Comparison of ENCODE assay signal across 25 cellular contexts in genomic region chr6:86978251-86978650, GRCh38. TPM values are rescaled to one million over a fixed set of nuclear protein-coding genes. Genes with fewer than 3 reads are reported as not detected.
"Had no signal": no experiment of that assay in that cellular context is flagged by ENCODE, and none has a peak within 500 bp of the region (broad histone marks: within the 10 kb centered on the region; RNA-seq: fewer than 3 reads in every experiment).

No MANE protein-coding gene starts in this region.

- DNase-seq: stimulated activated CD4-positive, alpha-beta T cell treated with anti-CD3 and anti-CD28 coated beads, Interleukin-2, amount 100 ng/mL, for 48 hours; stimulated activated CD4-positive, alpha-beta T cell treated with anti-CD3 and anti-CD28 coated beads, Interleukin-4, amount 100 ng/mL, for 1 hour; stimulated activated CD4-positive, alpha-beta T cell treated with anti-CD3 and anti-CD28 coated beads, Interleukin-4, amount 100 ng/mL, for 24 hours; stimulated activated CD4-positive, alpha-beta T cell treated with anti-CD3 and anti-CD28 coated beads, Interleukin-4, amount 100 ng/mL, for 4 hours; stimulated activated CD8-positive, alpha-beta memory T cell treated with anti-CD3 and anti-CD28 coated beads, Interleukin-4, amount 100 ng/mL, for 48 hours; stimulated activated naive B cell treated with anti-CD40 and anti-IgM and Interleukin-4, amounts not matched to agents 10 μg/mL and 1 μg/mL and 100 μg/mL, for 72 hours; stimulated activated naive CD4-positive, alpha-beta T cell; stimulated activated naive CD4-positive, alpha-beta T cell treated with Interleukin-2 at 50 U/mL for 16 hours; stimulated activated naive CD8-positive, alpha-beta T cell treated with anti-CD3 and anti-CD28 coated beads, Interleukin-15, amount 100 ng/mL, for 72 hours; stimulated activated naive CD8-positive, alpha-beta T cell treated with anti-CD3 and anti-CD28 coated beads, Interleukin-15, Interleukin-2, amounts not matched to agents 100 U/mL and 50 U/mL, for 24 hours; stomach; substantia nigra; testis; thyroid gland; tibial artery; transverse colon; upper lobe of left lung; upper lobe of right lung; uterus had no signal

- H3K4me1 ChIP-seq: stomach, suprapubic skin, testis, thyroid gland, tibial artery, tibial nerve, transverse colon, upper lobe of left lung, upper lobe of right lung, uterus, vagina had no signal

- H3K36me3 ChIP-seq: stomach, suprapubic skin, thoracic aorta, thyroid gland, tibial artery, tibial nerve, transverse colon, upper lobe of left lung, upper lobe of right lung, uterus, vagina had no signal

- H3K9me3 ChIP-seq: stomach, suprapubic skin, testis, thoracic aorta, thyroid gland, tibial artery, tibial nerve, transverse colon, upper lobe of left lung, upper lobe of right lung, uterus, vagina had no signal

- H3K27ac ChIP-seq: stomach, suprapubic skin, testis, thoracic aorta, thyroid gland, tibial artery, tibial nerve, transverse colon, upper lobe of left lung, upper lobe of right lung, uterus, vagina had no signal

- H3K27me3 ChIP-seq: stomach, suprapubic skin, testis, thyroid gland, tibial artery, tibial nerve, transverse colon, upper lobe of left lung, upper lobe of right lung, uterus, vagina had no signal

- H3K4me3 ChIP-seq: stomach, suprapubic skin, testis, thoracic aorta, thyroid gland, tibial artery, tibial nerve, transverse colon, upper lobe of left lung, upper lobe of right lung, uterus, vagina had no signal

RNA-seq across cellular contexts. Expression of gene HTR1E, which starts 40.9 kb away (rescaled TPM):
- polyA plus RNA-seq: thymus, urinary bladder had no signal
